21 cellular contexts compared by ENCODE assay signal in the genomic region with DNA sequence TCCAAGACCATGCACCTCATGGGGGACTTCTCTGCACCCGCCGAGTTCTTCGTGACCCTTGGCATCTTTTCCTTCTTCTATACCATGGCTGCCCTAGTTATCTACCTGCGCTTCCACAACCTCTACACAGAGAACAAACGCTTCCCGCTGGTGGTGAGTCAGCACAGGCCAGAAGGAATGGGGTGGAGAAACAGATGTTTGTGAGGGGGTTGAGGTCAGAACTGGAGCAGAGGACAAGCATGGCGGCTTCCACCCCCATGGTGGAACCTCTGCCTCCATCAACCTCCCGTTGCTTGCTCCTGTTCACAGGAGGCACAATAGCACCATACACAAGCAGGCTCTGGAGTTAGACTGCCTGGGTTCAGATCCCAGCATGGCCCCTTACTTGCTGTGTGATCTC. TPM values are rescaled to one million over a fixed set of nuclear protein-coding genes. Genes with fewer than 3 reads are reported as not detected.
A peak's percentile ranks its signal among the peaks of the same experiment; 100 is the strongest.
DNase-seq lines count a peak whose midpoint lies in the region; ATAC-seq and TF ChIP-seq lines count a peak whose summit lies in the region.
"Had no signal": no experiment of that assay in that cellular context is flagged by ENCODE, and none has a peak within 500 bp of the region (broad histone marks: within the 10 kb centered on the region; RNA-seq: fewer than 3 reads in every experiment).

No MANE protein-coding gene starts in this region.

- ATAC-seq in activated CD8-positive, alpha-beta memory T cell treated with anti-CD3 and anti-CD28 coated beads, Interleukin-2, amount 10 ng/mL, durations not matched to agents 7 days and 5 days: no peak
- ATAC-seq: CD8-positive, alpha-beta T cell; Panc1; SK-N-SH treated with all-trans-retinoic acid at 6 μM for 48 hours had no signal

- no peak for TF ChIP-seq CTCF in type B pancreatic cell (conservative IDR thresholded peaks at IDR 0.05)

- H3K27me3 Mint-ChIP-seq in activated CD8-positive, alpha-beta memory T cell treated with anti-CD3 and anti-CD28 coated beads, Interleukin-2, amount 10 ng/mL, durations not matched to agents 7 days and 5 days: peaks cover 38% of the 10 kb centered on the region
- peaks cover 81% of the 10 kb centered on the region for H3K27me3 Mint-ChIP-seq in type B pancreatic cell

- no peak overlapping the region for H3K27ac Mint-ChIP-seq in activated CD8-positive, alpha-beta memory T cell treated with anti-CD3 and anti-CD28 coated beads, Interleukin-2, amount 10 ng/mL, durations not matched to agents 7 days and 5 days
- no peak overlapping the region for H3K27ac Mint-ChIP-seq in type B pancreatic cell
- H3K27ac Mint-ChIP-seq: CD8-positive, alpha-beta T cell had no signal

- CTCF ChIA-PET in activated CD8-positive, alpha-beta memory T cell treated with anti-CD3 and anti-CD28 coated beads, Interleukin-2, amount 10 ng/mL, durations not matched to agents 7 days and 5 days (lab: Charles Lee): no interaction called here

- peak; percentile 30 for DNase-seq in activated CD8-positive, alpha-beta memory T cell treated with anti-CD3 and anti-CD28 coated beads, Interleukin-2, amount 10 ng/mL, durations not matched to agents 7 days and 5 days
- no peak for DNase-seq in activated CD8-positive, alpha-beta memory T cell treated with anti-CD3 and anti-CD28 coated beads, Interleukin-2, amount 50 U/mL, for 4 hours
- peak; percentile 12 for DNase-seq in ecto neural progenitor cell (ENCODE audit: low spot score)
- DNase-seq in type B pancreatic cell (ENCODE audit: extremely low spot score, unreplicated experiment): peak; percentile 25
- no peak for DNase-seq in activated gamma-delta T cell (lab: John Stamatoyannopoulos, UW)
- no peak for DNase-seq in GF-D8 (lab: John Stamatoyannopoulos, UW)
- DNase-seq: 8988T, C1 segment of cervical spinal cord, DND-41, MG63, NCI-H1417, NCI-H1694 treated with DMSO at 0.1 percent for 48 hours, NCI-H2081 treated with DMSO at 0.1 percent for 48 hours, NCI-H2171 treated with DMSO at 0.1 percent for 48 hours, NCI-H524 treated with DMSO at 0.1 percent for 48 hours, NCI-H82, SIG-M5 had no signal

- H3K4me1 Mint-ChIP-seq in activated CD8-positive, alpha-beta memory T cell treated with anti-CD3 and anti-CD28 coated beads, Interleukin-2, amount 10 ng/mL, durations not matched to agents 7 days and 5 days: peaks cover 6% of the 10 kb centered on the region
- no peaks in the 10 kb centered on the region for H3K4me1 Mint-ChIP-seq in type B pancreatic cell (ENCODE audit: unreplicated experiment)

- H3K9me3 Mint-ChIP-seq in activated CD8-positive, alpha-beta memory T cell treated with anti-CD3 and anti-CD28 coated beads, Interleukin-2, amount 10 ng/mL, durations not matched to agents 7 days and 5 days (ENCODE audit: low read depth): no peaks in the 10 kb centered on the region
- peaks cover 5% of the 10 kb centered on the region for H3K9me3 Mint-ChIP-seq in type B pancreatic cell
- H3K9me3 Mint-ChIP-seq: CD8-positive, alpha-beta T cell had no signal

- H3K4me3 Mint-ChIP-seq in activated CD8-positive, alpha-beta memory T cell treated with anti-CD3 and anti-CD28 coated beads, Interleukin-2, amount 10 ng/mL, durations not matched to agents 7 days and 5 days: no peak overlapping the region
- H3K4me3 Mint-ChIP-seq in type B pancreatic cell: no peak overlapping the region
- H3K4me3 Mint-ChIP-seq: CD8-positive, alpha-beta T cell had no signal

- H3K36me3 Mint-ChIP-seq in activated CD8-positive, alpha-beta memory T cell treated with anti-CD3 and anti-CD28 coated beads, Interleukin-2, amount 10 ng/mL, durations not matched to agents 7 days and 5 days: no peaks in the 10 kb centered on the region
- H3K36me3 Mint-ChIP-seq in type B pancreatic cell: no peaks in the 10 kb centered on the region
- H3K36me3 Mint-ChIP-seq: CD8-positive, alpha-beta T cell had no signal

RNA-seq across cellular contexts. Expression of a gene that starts 6.9 kb away (rescaled TPM):
- total RNA-seq in activated CD8-positive, alpha-beta memory T cell treated with anti-CD3 and anti-CD28 coated beads, Interleukin-2, amount 10 ng/mL, durations not matched to agents 7 days and 5 days: 10 to 100 TPM; 10.4 to 11.1 TPM
- 5.7 and 12.0 TPM in 2 replicates for total RNA-seq in type B pancreatic cell (ENCODE audit: low replicate concordance)

RNA-seq across cellular contexts. Expression of a gene that starts 10.5 kb away (rescaled TPM):
- total RNA-seq in activated CD8-positive, alpha-beta memory T cell treated with anti-CD3 and anti-CD28 coated beads, Interleukin-2, amount 10 ng/mL, durations not matched to agents 7 days and 5 days: not detected
- total RNA-seq in type B pancreatic cell (ENCODE audit: low replicate concordance): 0.33 and 0.58 TPM in 2 replicates
- total RNA-seq: CD8-positive, alpha-beta T cell; G401 had no signal

RNA-seq across cellular contexts. Expression of a gene that starts 17.1 kb away (rescaled TPM):
- 10 to 100 TPM; 11.0 to 15.0 TPM for total RNA-seq in activated CD8-positive, alpha-beta memory T cell treated with anti-CD3 and anti-CD28 coated beads, Interleukin-2, amount 10 ng/mL, durations not matched to agents 7 days and 5 days
- total RNA-seq in type B pancreatic cell (ENCODE audit: low replicate concordance): 10.4 and 14.3 TPM in 2 replicates

RNA-seq across cellular contexts. Expression of a gene that starts 32.7 kb away (rescaled TPM):
- total RNA-seq in activated CD8-positive, alpha-beta memory T cell treated with anti-CD3 and anti-CD28 coated beads, Interleukin-2, amount 10 ng/mL, durations not matched to agents 7 days and 5 days: under 1 TPM; 0.20 to 0.26 TPM
- 5.4 and 6.1 TPM in 2 replicates for total RNA-seq in type B pancreatic cell (ENCODE audit: low replicate concordance)

RNA-seq across cellular contexts. Expression of a gene that starts 50.6 kb away (rescaled TPM):
- 100 to 1,000 TPM; 178 to 211 TPM for total RNA-seq in activated CD8-positive, alpha-beta memory T cell treated with anti-CD3 and anti-CD28 coated beads, Interleukin-2, amount 10 ng/mL, durations not matched to agents 7 days and 5 days
- 84.3 and 85.7 TPM in 2 replicates for total RNA-seq in type B pancreatic cell (ENCODE audit: low replicate concordance)

Comparison
In these comparisons a context has a peak if more than half of its experiments do, and no peak if none do; other contexts are left out.
1. DNase-seq: peak in activated CD8-positive, alpha-beta memory T cell treated with anti-CD3 and anti-CD28 coated beads, Interleukin-2, amount 10 ng/mL, durations not matched to agents 7 days and 5 days (single experiment), ecto neural progenitor cell (single experiment) and type B pancreatic cell (single experiment); none in activated CD8-positive, alpha-beta memory T cell treated with anti-CD3 and anti-CD28 coated beads, Interleukin-2, amount 50 U/mL, for 4 hours (single experiment), activated gamma-delta T cell (single experiment) and GF-D8 (single experiment).